ENCODE assay signal across 9 cellular contexts in genomic region chr16:4005281-4005680, GRCh38.
"Had no signal": no experiment of that assay in that cellular context is flagged by ENCODE, and none has a peak within 500 bp of the region (broad histone marks: within the 10 kb centered on the region; RNA-seq: fewer than 3 reads in every experiment).

No MANE protein-coding gene starts in this region.

- H3K27ac Mint-ChIP-seq: HFFc6 had no signal

- H3K4me3 ChIP-seq: GM23248, K562 had no signal

- H3K4me3 Mint-ChIP-seq: H9, HFFc6 had no signal

- H3K9ac ChIP-seq: GM23248 had no signal

- H2AFZ ChIP-seq: GM23248 had no signal

- DNase-seq: GM23248, H9, HCEC 1CT, HFFc6, IMR-90 had no signal

- ATAC-seq: K562 had no signal

- FAIRE-seq: H1, H54, HTR-8/SVneo had no signal

- H3K9me3 Mint-ChIP-seq: H9, HFFc6 had no signal

- H3K27ac ChIP-seq: GM23248 had no signal
